Comparison of ENCODE assay signal across 22 cellular contexts in genomic region chr19:10497371-10497770, GRCh38. TPM values are rescaled to one million over a fixed set of nuclear protein-coding genes. Genes with fewer than 3 reads are reported as not detected.
DNase-seq lines count a peak whose midpoint lies in the region; ATAC-seq, FAIRE-seq and TF ChIP-seq lines count a peak whose summit lies in the region.
"Had no signal": no experiment of that assay in that cellular context is flagged by ENCODE, and none has a peak within 500 bp of the region (broad histone marks: within the 10 kb centered on the region; RNA-seq: fewer than 3 reads in every experiment).

No MANE protein-coding gene starts in this region.

- H2AK5ac ChIP-seq in H1 (ENCODE audit: low read depth, low read length) = no peak overlapping the region

- H3K36me3 ChIP-seq in H7 (replicated peaks; ENCODE audit: control insufficient read depth, insufficient read depth, low read length) (peaks cover 21% of the 10 kb centered on the region), H1 (ENCODE audit: control insufficient read depth in 2 of 4, insufficient read depth in 4 of 4, low read length in 3 of 4) (peaks cover 10 to 40% (median 21%) of the 10 kb centered on the region in 4 experiments), gastrocnemius medialis (peaks cover 0 to 54% of the 10 kb centered on the region in 2 donors), kidney (ENCODE audit: control insufficient read depth in 1 of 2, insufficient read depth in 2 of 2, low read length in 2 of 2) (peaks cover 5 to 10% of the 10 kb centered on the region in 2 donors)

- peak overlapping the region; percentile 74 for H3K27ac Mint-ChIP-seq in activated naive CD8-positive, alpha-beta T cell treated with anti-CD3 and anti-CD28 coated beads, Interleukin-2, amount 10 ng/mL, durations not matched to agents 7 days and 5 days
- no peak overlapping the region for H3K27ac Mint-ChIP-seq in activated naive CD8-positive, alpha-beta T cell treated with anti-CD3 and anti-CD28 coated beads for 36 hours
- H3K27ac Mint-ChIP-seq: B cell, HFFc6 had no signal

- H3K4ac ChIP-seq in H1 (replicated peaks; ENCODE audit: insufficient read length, low read depth, low read length) = peak overlapping the region; percentile 14

- peaks cover 3% of the 10 kb centered on the region; the same call in 1 of the 2 replicates for H3K23me2 ChIP-seq in H1 (ENCODE audit: low read depth, low read length)

- in situ Hi-C loops in gastrocnemius medialis (cut with MboI; ENCODE audit: low sequenced_read_pairs in 4 of 4) = no loop called here

- no peak overlapping the region for H3K4me2 ChIP-seq in H1 (ENCODE audit: insufficient read depth in 1 of 2, low read depth in 2 of 2, low read length in 2 of 2)

- H3K9me3 Mint-ChIP-seq in activated naive CD8-positive, alpha-beta T cell treated with anti-CD3 and anti-CD28 coated beads, Interleukin-2, amount 10 ng/mL, durations not matched to agents 7 days and 5 days = no peaks in the 10 kb centered on the region
- H3K9me3 Mint-ChIP-seq in activated naive CD8-positive, alpha-beta T cell treated with anti-CD3 and anti-CD28 coated beads for 36 hours = no peaks in the 10 kb centered on the region
- H3K9me3 Mint-ChIP-seq: HFFc6 had no signal

- peaks cover 0 to 8% of the 10 kb centered on the region in 2 experiments for H4K20me1 ChIP-seq in H1 (replicated peaks in 1 of 2; ENCODE audit: control insufficient read depth in 1 of 2, insufficient read depth in 2 of 2, low read length in 2 of 2)

- H3K79me2 ChIP-seq in H1 (ENCODE audit: control insufficient read depth in 1 of 2, insufficient read depth in 2 of 2, low read length in 2 of 2) = peaks cover 0 to 45% of the 10 kb centered on the region in 2 experiments; a peak in 2 of 4 replicates

- H4K91ac ChIP-seq in H1 (replicated peaks; ENCODE audit: insufficient read length, low read length) = no peak overlapping the region

- no peak overlapping the region for H4K8ac ChIP-seq in H1 (ENCODE audit: extremely low read depth, insufficient read depth, low read length)

- H3K9ac ChIP-seq in H1 (replicated peaks in 1 of 4; ENCODE audit: extremely low read depth in 1 of 4, low read depth in 3 of 4, low read length in 3 of 4) = no peak overlapping the region
- H3K9ac ChIP-seq in kidney (ENCODE audit: low read length in 2 of 2) = no peak overlapping the region

- no peak overlapping the region for H2BK15ac ChIP-seq in H1 (ENCODE audit: low read length)

- no peaks in the 10 kb centered on the region for H3K27me3 ChIP-seq in H7 (ENCODE audit: control insufficient read depth, insufficient read depth, low read length)
- no peaks in the 10 kb centered on the region for H3K27me3 ChIP-seq in H1 (replicated peaks in 1 of 4; ENCODE audit: control insufficient read depth in 3 of 4, extremely low read depth in 1 of 4, insufficient read depth in 3 of 4, low read length in 3 of 4)
- H3K27me3 ChIP-seq in gastrocnemius medialis = no peaks in the 10 kb centered on the region

- no peak for TF ChIP-seq RAD21 in H1 (IDR thresholded peaks at IDR 0.05 in 1 of 2, conservative IDR thresholded peaks at IDR 0.05 in 1 of 2; ENCODE audit: low read depth in 2 of 2, low read length in 2 of 2)

- H3K14ac ChIP-seq in H1 (ENCODE audit: insufficient read length) = no peak overlapping the region

- H3K23ac ChIP-seq in H1 (ENCODE audit: insufficient read length) = no peak overlapping the region

- CTCF ChIA-PET in H1 (lab: Charles Lee; ENCODE audit: partially characterized antibody) = interaction anchor here (1.0 to 10.7 kb wide), 6 partner anchors 8 to 95 kb away, joined by 3 to 78 read pairs (median 4); no protein-coding TSS in a partner anchor

- 97% methylated on average over 4 of the region's 4 CpGs; no CpG with 5 or more reads in 1 of the 2 experiments for WGBS in H1 (ENCODE audit: extremely low coverage in 1 of 2, insufficient coverage in 1 of 2, insufficient read length in 1 of 2, insufficient replicate concordance in 2 of 2, low coverage in 1 of 2, low lambda C conversion rate in 2 of 2, missing lambda C conversion rate in 1 of 2), 2 experiments

- DNase-seq in activated naive CD8-positive, alpha-beta T cell treated with anti-CD3 and anti-CD28 coated beads, Interleukin-2, amount 10 ng/mL, durations not matched to agents 7 days and 5 days = no peak
- no peak for DNase-seq in activated naive CD8-positive, alpha-beta T cell treated with anti-CD3 and anti-CD28 coated beads for 36 hours
- peak; percentile 21 for DNase-seq in H7
- no peak for DNase-seq in H1 (ENCODE audit: low read depth in 1 of 2, low spot score in 2 of 2)
- DNase-seq in gastrocnemius medialis = no peak
- no peak for DNase-seq in kidney
- no peak for DNase-seq in DMS153 treated with DMSO at 0.1 percent for 48 hours (lab: John Stamatoyannopoulos, UW; ENCODE audit: unreplicated experiment)
- DNase-seq in midbrain (lab: John Stamatoyannopoulos, UW) = no peak
- DNase-seq: DND-41, GOT3, HFFc6, KG1, NCI-H1436 treated with DMSO at 0.1 percent for 48 hours, NCI-H2029 treated with DMSO at 0.1 percent for 48 hours, NCI-H2171 treated with DMSO at 0.1 percent for 48 hours, NCI-H446 treated with DMSO at 0.1 percent for 48 hours, OCI-M1, SIG-M5 had no signal

- no peaks in the 10 kb centered on the region for H3K27me3 Mint-ChIP-seq in activated naive CD8-positive, alpha-beta T cell treated with anti-CD3 and anti-CD28 coated beads, Interleukin-2, amount 10 ng/mL, durations not matched to agents 7 days and 5 days
- H3K27me3 Mint-ChIP-seq in activated naive CD8-positive, alpha-beta T cell treated with anti-CD3 and anti-CD28 coated beads for 36 hours = no peaks in the 10 kb centered on the region
- H3K27me3 Mint-ChIP-seq: B cell had no signal

- no peak for TF ChIP-seq EP300 in H1 (IDR thresholded peaks at IDR 0.05; ENCODE audit: borderline replicate concordance in 1 of 2, low read depth in 2 of 2, low read length in 2 of 2)

- H3K27ac ChIP-seq in H1 (ENCODE audit: low read depth, low read length) = no peak overlapping the region
- H3K27ac ChIP-seq in gastrocnemius medialis = peak overlapping the region in 3 of 4 donors; percentile 20 to 100 (median 67)
- H3K27ac ChIP-seq in kidney (ENCODE audit: low read depth in 2 of 2, low read length in 2 of 2) = no peak overlapping the region

- H2BK12ac ChIP-seq in H1 (ENCODE audit: low read depth, low read length) = no peak overlapping the region

- peaks cover 3 to 24% (median 13%) of the 10 kb centered on the region in 4 experiments for H3K4me1 ChIP-seq in H1 (replicated peaks in 1 of 4; ENCODE audit: control insufficient read depth in 3 of 4, insufficient read depth in 4 of 4, low read length in 3 of 4)
- peaks cover 33 to 57% of the 10 kb centered on the region in 2 donors for H3K4me1 ChIP-seq in gastrocnemius medialis
- peaks cover 0 to 10% of the 10 kb centered on the region in 2 donors for H3K4me1 ChIP-seq in kidney (ENCODE audit: control insufficient read depth in 1 of 2, insufficient read depth in 1 of 2, low read depth in 1 of 2, low read length in 2 of 2)

- POLR2A ChIA-PET in activated naive CD8-positive, alpha-beta T cell treated with anti-CD3 and anti-CD28 coated beads, Interleukin-2, amount 10 ng/mL, durations not matched to agents 7 days and 5 days (lab: Charles Lee) = interaction anchor here (0.5 to 1.0 kb wide), 2 partner anchors 9 to 56 kb away, joined by 4 read pairs; no protein-coding TSS in a partner anchor
- POLR2A ChIA-PET in H1 (lab: Charles Lee; ENCODE audit: partially characterized antibody) = interaction anchor here (0.8 to 2.4 kb wide), 8 partner anchors 9 to 125 kb away, joined by 3 to 8 read pairs (median 4); partner anchors contain the start of gene KRI1

- peaks cover 22% of the 10 kb centered on the region for H3K4me1 Mint-ChIP-seq in activated naive CD8-positive, alpha-beta T cell treated with anti-CD3 and anti-CD28 coated beads, Interleukin-2, amount 10 ng/mL, durations not matched to agents 7 days and 5 days
- peaks cover 18% of the 10 kb centered on the region for H3K4me1 Mint-ChIP-seq in activated naive CD8-positive, alpha-beta T cell treated with anti-CD3 and anti-CD28 coated beads for 36 hours

- intact Hi-C loops in gastrocnemius medialis (cut with DNase I; ENCODE audit: low total_unique reads) (no loop called here), kidney (cut with DNase I) (no loop called here)

- TF ChIP-seq POLR2A in H1 (IDR thresholded peaks at IDR 0.05; ENCODE audit: control extremely low read depth in 1 of 2, low read depth in 2 of 2, low read length in 2 of 2) = no peak
- no peak for TF ChIP-seq POLR2A in gastrocnemius medialis (IDR thresholded peaks at IDR 0.05)

- no peak overlapping the region for H4K5ac ChIP-seq in H1 (ENCODE audit: insufficient read length, low read depth, low read length)

- no peak overlapping the region for H2BK120ac ChIP-seq in H1 (replicated peaks; ENCODE audit: low read depth, low read length)

- FAIRE-seq in H1 (lab: Jason Lieb, UNC) (no peak), kidney (lab: Jason Lieb, UNC) (no peak)
- FAIRE-seq: G401.6, GM12891 had no signal

- no peak overlapping the region for H2BK20ac ChIP-seq in H1 (ENCODE audit: low read length)

- no peak overlapping the region for H2AFZ ChIP-seq in H1 (ENCODE audit: low read length)

- H3K18ac ChIP-seq in H1 (ENCODE audit: extremely low read depth, low read length) = no peak overlapping the region

- H3K4me3 ChIP-seq in H7 (ENCODE audit: insufficient read depth, low read depth, low read length) = no peak overlapping the region
- H3K4me3 ChIP-seq in H1 (ENCODE audit: extremely low read depth in 1 of 4, insufficient read depth in 2 of 4, low read depth in 3 of 4, low read length in 4 of 4) = no peak overlapping the region
- H3K4me3 ChIP-seq in gastrocnemius medialis = no peak overlapping the region
- no peak overlapping the region for H3K4me3 ChIP-seq in kidney (ENCODE audit: low read length in 2 of 2)

- no peak overlapping the region for H3K4me3 Mint-ChIP-seq in activated naive CD8-positive, alpha-beta T cell treated with anti-CD3 and anti-CD28 coated beads, Interleukin-2, amount 10 ng/mL, durations not matched to agents 7 days and 5 days
- H3K4me3 Mint-ChIP-seq in activated naive CD8-positive, alpha-beta T cell treated with anti-CD3 and anti-CD28 coated beads for 36 hours = no peak overlapping the region
- H3K4me3 Mint-ChIP-seq: B cell, HFFc6 had no signal

- no peak for ATAC-seq in activated naive CD8-positive, alpha-beta T cell treated with anti-CD3 and anti-CD28 coated beads, Interleukin-2, amount 10 ng/mL, durations not matched to agents 7 days and 5 days (ENCODE audit: low read depth)
- no peak for ATAC-seq in gastrocnemius medialis

- peaks cover 26% of the 10 kb centered on the region for H3K36me3 Mint-ChIP-seq in activated naive CD8-positive, alpha-beta T cell treated with anti-CD3 and anti-CD28 coated beads, Interleukin-2, amount 10 ng/mL, durations not matched to agents 7 days and 5 days
- H3K36me3 Mint-ChIP-seq in activated naive CD8-positive, alpha-beta T cell treated with anti-CD3 and anti-CD28 coated beads for 36 hours = peaks cover 33% of the 10 kb centered on the region

- peaks cover 11% of the 10 kb centered on the region for H3K79me1 ChIP-seq in H1 (ENCODE audit: low read depth, low read length)

- no peak overlapping the region for H2BK5ac ChIP-seq in H1 (ENCODE audit: low read depth, low read length)

- TF ChIP-seq CTCF in H1 (IDR thresholded peaks at IDR 0.05; ENCODE audit: control extremely low read depth in 1 of 3, insufficient read depth in 1 of 3, low read depth in 1 of 3, low read length in 3 of 3) = no peak
- no peak for TF ChIP-seq CTCF in gastrocnemius medialis (IDR thresholded peaks at IDR 0.05 in 4 of 5, conservative IDR thresholded peaks at IDR 0.05 in 1 of 5)
- no peak for TF ChIP-seq CTCF in kidney (IDR thresholded peaks at IDR 0.05; ENCODE audit: borderline replicate concordance, extremely low read depth, insufficient read depth)

- H3K9me3 ChIP-seq in H1 (ENCODE audit: insufficient read depth in 2 of 2, low read depth in 1 of 2, low read length in 1 of 2) (no peaks in the 10 kb centered on the region), gastrocnemius medialis (no peaks in the 10 kb centered on the region), kidney (ENCODE audit: control insufficient read depth in 1 of 2, low read length in 2 of 2) (no peaks in the 10 kb centered on the region)

- H3K56ac ChIP-seq in H1 (replicated peaks; ENCODE audit: insufficient read length, low read depth, low read length) = no peak overlapping the region

RNA-seq across cellular contexts. Expression of gene KEAP1, which starts 5.8 kb away (rescaled TPM):
- total RNA-seq in activated naive CD8-positive, alpha-beta T cell treated with anti-CD3 and anti-CD28 coated beads, Interleukin-2, amount 10 ng/mL, durations not matched to agents 7 days and 5 days = 10 to 100 TPM; 82.2 to 82.7 TPM
- total RNA-seq in activated naive CD8-positive, alpha-beta T cell treated with anti-CD3 and anti-CD28 coated beads for 36 hours = 10 to 100 TPM; 69.3 to 72.2 TPM
- total RNA-seq in H7 (2014; rRNA removed; shearing (Covaris generic)) = 80.2 and 82.3 TPM in 2 replicates
- total RNA-seq in H1 (2021; fragmentation: NEBNext Ultra II Directional; extraction: Animal tissue kit (Norgen Biotek cat#: 25700)) = 80.6 and 82.0 TPM in 2 replicates
- polyA plus RNA-seq in H1 (2011; rRNA removed) (106 and 117 TPM in 2 replicates), kidney (ENCODE audit: insufficient read depth, low read depth, low replicate concordance) (79.4 TPM)
- polyA plus RNA-seq in H1 (2011; cell fraction: cytosol; rRNA removed) = 81.3 TPM
- 97.7 TPM for polyA plus RNA-seq in H1 (2011; cell fraction: nucleus; rRNA removed)
- polyA plus RNA-seq in H1 (2012, experiment 1 of 2) = 81.4 to 108 TPM (median 98.2 TPM) in 4 replicates
- 70.3 TPM for polyA plus RNA-seq in H1 (2012, experiment 2 of 2)
- 39.6 TPM for polyA plus RNA-seq in H1 (2013, experiment 1 of 2)
- 36.8 TPM for polyA plus RNA-seq in H1 (2013, experiment 2 of 2)
- polyA minus RNA-seq in H1 (2011; rRNA and poly(A)+ RNA removed) = 139 and 176 TPM in 2 replicates
- 86.8 TPM for polyA minus RNA-seq in H1 (2011; cell fraction: cytosol; rRNA and poly(A)+ RNA removed)
- polyA minus RNA-seq in H1 (2011; cell fraction: nucleus; rRNA and poly(A)+ RNA removed) = 53.1 TPM
- total RNA-seq in gastrocnemius medialis (100 to 1,000 TPM; 189 to 336 (median 228) TPM), kidney (60.8 TPM)

RNA-seq across cellular contexts. Expression of gene S1PR5, which starts 19.9 kb away (rescaled TPM):
- 1 to 10 TPM; 3.3 to 4.7 TPM for total RNA-seq in activated naive CD8-positive, alpha-beta T cell treated with anti-CD3 and anti-CD28 coated beads, Interleukin-2, amount 10 ng/mL, durations not matched to agents 7 days and 5 days
- not detected for total RNA-seq in activated naive CD8-positive, alpha-beta T cell treated with anti-CD3 and anti-CD28 coated beads for 36 hours
- 14.7 and 16.1 TPM in 2 replicates for total RNA-seq in H7 (2014; rRNA removed; shearing (Covaris generic))
- total RNA-seq in H1 (2021; fragmentation: NEBNext Ultra II Directional; extraction: Animal tissue kit (Norgen Biotek cat#: 25700)) = 8.6 and 8.7 TPM in 2 replicates
- 2.4 and 3.6 TPM in 2 replicates for polyA plus RNA-seq in H1 (2011; rRNA removed)
- polyA plus RNA-seq in H1 (2011; cell fraction: cytosol; rRNA removed) = 2.7 TPM
- 2.3 TPM for polyA plus RNA-seq in H1 (2011; cell fraction: nucleus; rRNA removed)
- 2.7 to 3.3 TPM (median 2.9 TPM) in 4 replicates for polyA plus RNA-seq in H1 (2012, experiment 1 of 2)
- 2.2 TPM for polyA plus RNA-seq in H1 (2012, experiment 2 of 2)
- polyA plus RNA-seq in H1 (2013, experiment 1 of 2) = 14.0 TPM
- 16.1 TPM for polyA plus RNA-seq in H1 (2013, experiment 2 of 2)
- polyA minus RNA-seq in H1 (2011; rRNA and poly(A)+ RNA removed) = 0.46 and 0.63 TPM in 2 replicates
- 1.8 TPM for polyA minus RNA-seq in H1 (2011; cell fraction: cytosol; rRNA and poly(A)+ RNA removed)
- polyA minus RNA-seq in H1 (2011; cell fraction: nucleus; rRNA and poly(A)+ RNA removed) = 2.0 TPM
- not detected for total RNA-seq in gastrocnemius medialis
- total RNA-seq in kidney = 0.69 TPM
- polyA plus RNA-seq in kidney (ENCODE audit: insufficient read depth, low read depth, low replicate concordance) = 0.84 TPM
- total RNA-seq: RPMI7951 had no signal

RNA-seq across cellular contexts. Expression of gene ATG4D, which starts 46.3 kb away (rescaled TPM):
- total RNA-seq in activated naive CD8-positive, alpha-beta T cell treated with anti-CD3 and anti-CD28 coated beads, Interleukin-2, amount 10 ng/mL, durations not matched to agents 7 days and 5 days = 10 to 100 TPM; 50.4 to 66.6 TPM
- total RNA-seq in activated naive CD8-positive, alpha-beta T cell treated with anti-CD3 and anti-CD28 coated beads for 36 hours = 10 to 100 TPM; 25.1 to 26.4 TPM
- total RNA-seq in H7 (2014; rRNA removed; shearing (Covaris generic)) = 95.6 and 105 TPM in 2 replicates
- total RNA-seq in H1 (2021; fragmentation: NEBNext Ultra II Directional; extraction: Animal tissue kit (Norgen Biotek cat#: 25700)) = 43.7 and 51.4 TPM in 2 replicates
- polyA plus RNA-seq in H1 (2011; rRNA removed) (39.6 and 68.7 TPM in 2 replicates), kidney (ENCODE audit: insufficient read depth, low read depth, low replicate concordance) (91.7 TPM)
- 38.0 TPM for polyA plus RNA-seq in H1 (2011; cell fraction: cytosol; rRNA removed)
- polyA plus RNA-seq in H1 (2011; cell fraction: nucleus; rRNA removed) = 60.1 TPM
- 43.5 to 57.9 TPM (median 44.9 TPM) in 4 replicates for polyA plus RNA-seq in H1 (2012, experiment 1 of 2)
- polyA plus RNA-seq in H1 (2012, experiment 2 of 2) = 64.1 TPM
- polyA plus RNA-seq in H1 (2013, experiment 1 of 2) = 33.0 TPM
- polyA plus RNA-seq in H1 (2013, experiment 2 of 2) = 29.6 TPM
- 19.1 and 31.9 TPM in 2 replicates for polyA minus RNA-seq in H1 (2011; rRNA and poly(A)+ RNA removed)
- polyA minus RNA-seq in H1 (2011; cell fraction: cytosol; rRNA and poly(A)+ RNA removed) = 38.1 TPM
- 26.4 TPM for polyA minus RNA-seq in H1 (2011; cell fraction: nucleus; rRNA and poly(A)+ RNA removed)
- total RNA-seq in gastrocnemius medialis (100 to 1,000 TPM in 2 of 4 donors, 10 to 100 TPM in 2; 67.6 to 127 (median 96.0) TPM), kidney (32.7 TPM)

Comparison
In these comparisons a context has a peak if more than half of its experiments do, and no peak if none do; other contexts are left out.
1. H3K27ac ChIP-seq: peak in gastrocnemius medialis (3 of 4); none in H1 (single experiment) and kidney (0 of 2).